Comparison of ENCODE assay signal across 1 cellular context in genomic region chr10:21943633-21944265, GRCh38.
TF ChIP-seq lines count a peak whose summit lies in the region.

No MANE protein-coding gene starts in this region.

TF ChIP-seq in H1, 55 proteins besides CTCF, POLR2A, EP300 and RAD21 (continued from another document):
- no peak for TF ChIP-seq HDAC2 (IDR thresholded peaks at IDR 0.05; ENCODE audit: borderline replicate concordance in 1 of 2, low read depth in 2 of 2, low read length in 2 of 2)
